Comparison of ENCODE assay signal across 18 cellular contexts in genomic region chr6:155472886-155473285, GRCh38. TPM values are rescaled to one million over a fixed set of nuclear protein-coding genes. Genes with fewer than 3 reads are reported as not detected.
"Had no signal": no experiment of that assay in that cellular context is flagged by ENCODE, and none has a peak within 500 bp of the region (broad histone marks: within the 10 kb centered on the region; RNA-seq: fewer than 3 reads in every experiment).

No MANE protein-coding gene starts in this region.

- H2AFZ ChIP-seq: hepatocyte, neural progenitor cell, parathyroid adenoma had no signal

- H3K36me3 Mint-ChIP-seq: brain had no signal

- H3K27me3 ChIP-seq: adrenal gland, hepatocyte, neural progenitor cell, stomach had no signal

- H3K4me1 ChIP-seq: adrenal gland, neural progenitor cell, parathyroid adenoma, stomach had no signal

- DNase-seq: activated B cell treated with CpG ODN at 0.5 μM for 24 hours; activated CD4-positive, alpha-beta T cell treated with anti-CD3 and anti-CD28 coated beads, Interleukin-2, amount 10 ng/mL, durations not matched to agents 24 days and 14 days; activated naive CD4-positive, alpha-beta T cell treated with anti-CD3 and anti-CD28 coated beads for 36 hours; adrenal gland; erythroblast; retina; stimulated activated CD4-positive, alpha-beta T cell treated with anti-CD3 and anti-CD28 coated beads, Interleukin-4, amount 100 ng/mL, for 4 hours; stomach had no signal

- H3K79me2 ChIP-seq: hepatocyte, parathyroid adenoma had no signal

- H3K4me1 Mint-ChIP-seq: activated B cell treated with CpG ODN at 0.5 μM for 24 hours; activated CD4-positive, alpha-beta T cell treated with anti-CD3 and anti-CD28 coated beads, Interleukin-2, amount 10 ng/mL, durations not matched to agents 24 days and 14 days; brain; neural progenitor cell had no signal

- H3K27me3 Mint-ChIP-seq: activated B cell treated with CpG ODN at 0.5 μM for 24 hours; activated CD4-positive, alpha-beta T cell treated with anti-CD3 and anti-CD28 coated beads, Interleukin-2, amount 10 ng/mL, durations not matched to agents 24 days and 14 days; dendritic cell treated with granulocyte-macrophage colony-stimulating factor and Interleukin-4, amounts not matched to agents 40 ng/mL and 50 ng/mL, for 4 days had no signal

- H3K4me3 ChIP-seq: adrenal gland, hepatocyte, neural progenitor cell, skin epidermis, stomach had no signal

- H3K4me3 Mint-ChIP-seq: activated B cell treated with CpG ODN at 0.5 μM for 24 hours; activated CD4-positive, alpha-beta T cell treated with anti-CD3 and anti-CD28 coated beads, Interleukin-2, amount 10 ng/mL, durations not matched to agents 24 days and 14 days; activated naive CD4-positive, alpha-beta T cell treated with anti-CD3 and anti-CD28 coated beads for 36 hours; brain; dendritic cell treated with granulocyte-macrophage colony-stimulating factor and Interleukin-4, amounts not matched to agents 40 ng/mL and 50 ng/mL, for 4 days; neural progenitor cell had no signal

- H3K4me2 ChIP-seq: hepatocyte, neural progenitor cell had no signal

- H3K27ac ChIP-seq: adrenal gland, hepatocyte, neural progenitor cell, parathyroid adenoma, skin epidermis, stomach had no signal

- H3K9ac ChIP-seq: neural progenitor cell, parathyroid adenoma had no signal

- H3K9me3 ChIP-seq: adrenal gland had no signal

- H3K27ac Mint-ChIP-seq: activated B cell treated with CpG ODN at 0.5 μM for 24 hours; activated CD4-positive, alpha-beta T cell treated with anti-CD3 and anti-CD28 coated beads, Interleukin-2, amount 10 ng/mL, durations not matched to agents 24 days and 14 days; activated naive CD4-positive, alpha-beta T cell treated with anti-CD3 and anti-CD28 coated beads for 36 hours; brain; dendritic cell treated with granulocyte-macrophage colony-stimulating factor and Interleukin-4, amounts not matched to agents 40 ng/mL and 50 ng/mL, for 4 days; neural progenitor cell had no signal

- H3K36me3 ChIP-seq: adrenal gland, neural progenitor cell, stomach had no signal

RNA-seq across cellular contexts. Expression of gene NOX3, which starts 17.2 kb away (rescaled TPM):
- total RNA-seq: activated B cell treated with CpG ODN at 0.5 μM for 24 hours; activated CD4-positive, alpha-beta T cell treated with anti-CD3 and anti-CD28 coated beads, Interleukin-2, amount 10 ng/mL, durations not matched to agents 24 days and 14 days; activated naive CD4-positive, alpha-beta T cell treated with anti-CD3 and anti-CD28 coated beads for 36 hours; adrenal gland; hepatocyte; liver; mesenteric fat pad; stomach; T-helper 1 cell treated with Interleukin-12 subunit alpha and Interleukin-12 subunit beta and Interleukin-4 antibody, amounts not matched to agents 30 ng/mL and 1 ng/mL, for 36 hours had no signal
- polyA plus RNA-seq: hepatocyte, liver, stomach, thymus had no signal
